8 cellular contexts compared by ENCODE assay signal in genomic region chr19:13796301-13797057, GRCh38. TPM values are rescaled to one million over a fixed set of nuclear protein-coding genes. Genes with fewer than 3 reads are reported as not detected.
DNase-seq lines count a peak whose midpoint lies in the region; ATAC-seq and TF ChIP-seq lines count a peak whose summit lies in the region.

No MANE protein-coding gene starts in this region.

- POLR2A ChIA-PET in CD8-positive, alpha-beta T cell (lab: Charles Lee), result interaction anchor here (1.1 to 1.9 kb wide), 7 partner anchors 8 to 86 kb away, joined by 3 to 9 read pairs (median 4); a partner anchor contains a TSS

- peak overlapping the region; percentile 84 for H3K4me3 Mint-ChIP-seq in CD8-positive, alpha-beta T cell
- H3K4me3 Mint-ChIP-seq in IgD-negative memory B cell, result peak overlapping the region; percentile 71 to 95 (median 82)

- peak overlapping the region; percentile 73 for H3K4me3 ChIP-seq in CD8-positive, alpha-beta T cell (ENCODE audit: low read depth, low read length)
- H3K4me3 ChIP-seq in ascending aorta (peak overlapping the region; percentile 86 to 88), iPS DF 6.9 (ENCODE audit: low read length) (peak overlapping the region; percentile 75; the same call in 1 of the 2 replicates), skeletal muscle cell (ENCODE audit: low read depth, low read length) (peak overlapping the region; percentile 70)

- H3K9me3 Mint-ChIP-seq in CD8-positive, alpha-beta T cell, result no peaks in the 10 kb centered on the region
- no peaks in the 10 kb centered on the region for H3K9me3 Mint-ChIP-seq in IgD-negative memory B cell

- no peaks in the 10 kb centered on the region for H3K36me3 ChIP-seq in CD8-positive, alpha-beta T cell (ENCODE audit: insufficient read depth, low read length)
- H3K36me3 ChIP-seq in ascending aorta (no peaks in the 10 kb centered on the region), iPS DF 6.9 (ENCODE audit: control insufficient read depth, insufficient read depth, low read length) (peaks cover 3% of the 10 kb centered on the region)

- no peak for ATAC-seq in CD8-positive, alpha-beta T cell
- no peak for ATAC-seq in HG03378 (IDR thresholded peaks at IDR 0.05; ENCODE audit: unreplicated experiment)

- peaks cover 32% of the 10 kb centered on the region for H3K4me1 Mint-ChIP-seq in CD8-positive, alpha-beta T cell (ENCODE audit: low read depth)
- peaks cover 11 to 17% (median 16%) of the 10 kb centered on the region in 3 donors for H3K4me1 Mint-ChIP-seq in IgD-negative memory B cell

- no peak overlapping the region for H3K27ac ChIP-seq in CD8-positive, alpha-beta T cell (ENCODE audit: low read depth, low read length)
- peak overlapping the region; percentile 92 to 93 for H3K27ac ChIP-seq in ascending aorta
- H3K27ac ChIP-seq in iPS DF 6.9 (ENCODE audit: low read length), result no peak overlapping the region

- peaks cover 22% of the 10 kb centered on the region for H3K4me1 ChIP-seq in CD8-positive, alpha-beta T cell (ENCODE audit: insufficient read depth, low read length)
- H3K4me1 ChIP-seq in ascending aorta, result peaks cover 7 to 30% of the 10 kb centered on the region in 2 donors
- no peaks in the 10 kb centered on the region; the same call in 1 of the 2 replicates for H3K4me1 ChIP-seq in iPS DF 6.9 (ENCODE audit: control insufficient read depth, insufficient read depth, low read length)

- no peaks in the 10 kb centered on the region for H3K27me3 Mint-ChIP-seq in CD8-positive, alpha-beta T cell (ENCODE audit: low read depth)
- H3K27me3 Mint-ChIP-seq in IgD-negative memory B cell, result no peaks in the 10 kb centered on the region

- no peak for TF ChIP-seq CTCF in CD8-positive, alpha-beta T cell (IDR thresholded peaks at IDR 0.05)
- peak in 1 of 3 experiments; percentile 18 for TF ChIP-seq CTCF in ascending aorta (IDR thresholded peaks at IDR 0.05)

- whole genome bisulfite sequencing in iPS DF 6.9 (ENCODE audit: insufficient coverage, insufficient read length), result no CpG with 5 or more reads among the region's 12 CpGs

- no peaks in the 10 kb centered on the region for H3K27me3 ChIP-seq in CD8-positive, alpha-beta T cell (ENCODE audit: insufficient read depth, low read length)
- no peaks in the 10 kb centered on the region for H3K27me3 ChIP-seq in ascending aorta
- no peaks in the 10 kb centered on the region for H3K27me3 ChIP-seq in iPS DF 6.9 (ENCODE audit: control insufficient read depth, insufficient read depth, low read length)

- H3K36me3 Mint-ChIP-seq in CD8-positive, alpha-beta T cell, result no peaks in the 10 kb centered on the region
- no peaks in the 10 kb centered on the region for H3K36me3 Mint-ChIP-seq in IgD-negative memory B cell

- no peak for DNase-seq in CD8-positive, alpha-beta T cell
- DNase-seq in ascending aorta (ENCODE audit: low spot score in 2 of 2) (peak; percentile 59 to 95), iPS DF 6.9 (ENCODE audit: low read depth, low spot score) (no peak), skeletal muscle cell (ENCODE audit: low read depth) (peak; percentile 73), NCI-H128 (lab: John Stamatoyannopoulos, UW; ENCODE audit: unreplicated experiment) (no peak), putamen (ENCODE audit: low spot score) (no peak)

- peak overlapping the region; percentile 74 for H3K27ac Mint-ChIP-seq in CD8-positive, alpha-beta T cell
- peak overlapping the region in 1 of 3 donors; percentile 98 for H3K27ac Mint-ChIP-seq in IgD-negative memory B cell

- H3K9me3 ChIP-seq in CD8-positive, alpha-beta T cell (ENCODE audit: low read length), result no peaks in the 10 kb centered on the region
- H3K9me3 ChIP-seq in ascending aorta, result no peaks in the 10 kb centered on the region
- no peaks in the 10 kb centered on the region for H3K9me3 ChIP-seq in iPS DF 6.9 (ENCODE audit: control insufficient read depth, insufficient read depth, low read length)

- intact Hi-C loops in CD8-positive, alpha-beta T cell (cut with DNase I, micrococcal nuclease), result loop anchor here in 1 of 2 experiments (2.0 to 5.0 kb wide), 2 partner anchors 36 to 211 kb away; partner anchors contain the start of gene RFX1
- intact Hi-C loops in ascending aorta (cut with DNase I), result loop anchor here (1.0 to 5.0 kb wide), 5 partner anchors 24 to 644 kb away; partner anchors contain the start of genes IER2, RFX1 and STX10

- CTCF ChIA-PET in CD8-positive, alpha-beta T cell (lab: Charles Lee), result interaction anchor here (1.0 to 4.4 kb wide), 5 partner anchors 12 to 68 kb away, joined by 3 to 21 read pairs (median 4); no protein-coding TSS in a partner anchor

RNA-seq across cellular contexts. Expression of gene ZSWIM4, which starts 1.2 kb away (rescaled TPM):
- total RNA-seq in CD8-positive, alpha-beta T cell, result 1 to 10 TPM; 4.1 to 5.0 TPM
- polyA plus RNA-seq in IgD-negative memory B cell, result 1.2 TPM
- total RNA-seq in ascending aorta, result 23.2 TPM

RNA-seq across cellular contexts. Expression of gene C19orf53, which starts 22.2 kb away (rescaled TPM):
- 100 to 1,000 TPM; 116 TPM for total RNA-seq in CD8-positive, alpha-beta T cell
- polyA plus RNA-seq in IgD-negative memory B cell, result 208 TPM
- 163 TPM for total RNA-seq in ascending aorta

RNA-seq across cellular contexts. Expression of gene MRI1, which starts 32.2 kb away (rescaled TPM):
- total RNA-seq in CD8-positive, alpha-beta T cell, result 10 to 100 TPM; 14.3 to 14.8 TPM
- 17.6 TPM for polyA plus RNA-seq in IgD-negative memory B cell
- 89.9 TPM for total RNA-seq in ascending aorta

Comparison
In these comparisons a context has a peak if more than half of its experiments do, and no peak if none do; other contexts are left out.
1. DNase-seq: peak in ascending aorta (2 of 2) and skeletal muscle cell (single experiment); none in CD8-positive, alpha-beta T cell (0 of 7), iPS DF 6.9 (single experiment), NCI-H128 (single experiment) and putamen (single experiment).
2. H3K27ac ChIP-seq: peak in ascending aorta (2 of 2); none in CD8-positive, alpha-beta T cell (single experiment) and iPS DF 6.9 (single experiment).
3. Peak in every context shown above with its lines, with median percentiles within 50 percentile points of each other: H3K4me3 ChIP-seq.